1 cellular context compared by ENCODE assay signal in the genomic region with DNA sequence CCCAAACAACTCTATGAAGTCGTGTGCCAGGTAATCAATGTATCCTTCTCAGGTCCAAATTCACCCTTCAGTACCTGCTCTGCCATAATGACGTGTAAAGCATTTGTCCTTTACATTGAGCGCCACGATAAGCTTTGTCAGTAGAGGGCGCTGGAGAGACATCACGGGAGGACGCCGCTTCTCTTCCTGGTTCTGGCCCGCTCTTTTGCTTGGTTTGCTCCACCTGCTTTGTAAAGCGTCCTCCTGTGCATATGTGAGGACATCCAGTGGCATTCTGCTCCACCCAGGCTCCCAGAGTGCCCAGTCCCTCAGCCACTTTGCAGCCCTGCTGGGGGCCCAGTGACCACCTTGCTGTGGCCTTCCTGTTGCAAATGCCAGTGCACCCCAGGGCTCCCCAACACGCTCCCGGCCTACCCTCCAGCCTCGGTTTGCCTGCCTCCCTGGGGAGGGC.
TF ChIP-seq lines count a peak whose summit lies in the region.

No MANE protein-coding gene starts in this region.

TF ChIP-seq in H1, 55 proteins besides CTCF, POLR2A, EP300 and RAD21 (continued from another document):
- TF ChIP-seq CHD7 (IDR thresholded peaks at IDR 0.05; ENCODE audit: insufficient replicate concordance, low read length) (no peak), POU5F1 (IDR thresholded peaks at IDR 0.05; ENCODE audit: low read depth, low read length) (no peak), TBP (IDR thresholded peaks at IDR 0.05; ENCODE audit: low read depth, low read length) (no peak), TCF12 (IDR thresholded peaks at IDR 0.05; ENCODE audit: low read depth, low read length) (0 out of 2 replicates have a peak, but pooled peaks have one; percentile 29), E2F6 (IDR thresholded peaks at IDR 0.05) (peak; percentile 93), CHD2 (IDR thresholded peaks at IDR 0.05; ENCODE audit: low read length) (no peak), SIRT6 (IDR thresholded peaks at IDR 0.05; ENCODE audit: low read length) (no peak), FOSL1 (IDR thresholded peaks at IDR 0.05; ENCODE audit: insufficient read depth, low read depth, low read length) (no peak), POLR2AphosphoS5 (IDR thresholded peaks at IDR 0.05; ENCODE audit: low read depth, low read length) (no peak), PHF8 (conservative IDR thresholded peaks at IDR 0.05; ENCODE audit: low read depth, low read length) (no peak), BRCA1 (IDR thresholded peaks at IDR 0.05; ENCODE audit: low read depth, low read length) (no peak), SP1 (IDR thresholded peaks at IDR 0.05; ENCODE audit: low read depth, low read length) (no peak), SP2 (IDR thresholded peaks at IDR 0.05; ENCODE audit: low read length) (no peak), BACH1 (IDR thresholded peaks at IDR 0.05; ENCODE audit: low read length) (no peak), RNF2 (IDR thresholded peaks at IDR 0.05; ENCODE audit: borderline replicate concordance, low read depth, low read length, missing control alignments, poor library complexity, severe bottlenecking) (no peak), HDAC2 (IDR thresholded peaks at IDR 0.05; ENCODE audit: borderline replicate concordance in 1 of 2, low read depth in 2 of 2, low read length in 2 of 2) (no peak), SIX5 (IDR thresholded peaks at IDR 0.05; ENCODE audit: low read depth, low read length) (no peak), MAFK (IDR thresholded peaks at IDR 0.05; ENCODE audit: low read depth, low read length) (no peak), CHD1 (IDR thresholded peaks at IDR 0.05; ENCODE audit: low read depth, low read length) (no peak), KDM4A (IDR thresholded peaks at IDR 0.05; ENCODE audit: low read depth, low read length, severe bottlenecking) (no peak), SAP30 (IDR thresholded peaks at IDR 0.05; ENCODE audit: insufficient read depth, insufficient replicate concordance, low read length) (no peak), RFX5 (IDR thresholded peaks at IDR 0.05; ENCODE audit: borderline replicate concordance, low read depth, low read length) (no peak), ATF3 (IDR thresholded peaks at IDR 0.05; ENCODE audit: insufficient read depth, low read depth, low read length) (no peak), JUN (IDR thresholded peaks at IDR 0.05; ENCODE audit: low read depth, low read length) (no peak), NRF1 (IDR thresholded peaks at IDR 0.05; ENCODE audit: low read depth, low read length) (no peak), SRF (IDR thresholded peaks at IDR 0.05; ENCODE audit: low read depth, low read length) (no peak), CREB1 (IDR thresholded peaks at IDR 0.05) (peak; percentile 68)
- TF ChIP-seq, protein P1, sequence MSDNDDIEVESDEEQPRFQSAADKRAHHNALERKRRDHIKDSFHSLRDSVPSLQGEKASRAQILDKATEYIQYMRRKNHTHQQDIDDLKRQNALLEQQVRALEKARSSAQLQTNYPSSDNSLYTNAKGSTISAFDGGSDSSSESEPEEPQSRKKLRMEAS (IDR thresholded peaks at IDR 0.05): peak; percentile 84
